Comparison of ENCODE assay signal across 11 cellular contexts in the genomic region with DNA sequence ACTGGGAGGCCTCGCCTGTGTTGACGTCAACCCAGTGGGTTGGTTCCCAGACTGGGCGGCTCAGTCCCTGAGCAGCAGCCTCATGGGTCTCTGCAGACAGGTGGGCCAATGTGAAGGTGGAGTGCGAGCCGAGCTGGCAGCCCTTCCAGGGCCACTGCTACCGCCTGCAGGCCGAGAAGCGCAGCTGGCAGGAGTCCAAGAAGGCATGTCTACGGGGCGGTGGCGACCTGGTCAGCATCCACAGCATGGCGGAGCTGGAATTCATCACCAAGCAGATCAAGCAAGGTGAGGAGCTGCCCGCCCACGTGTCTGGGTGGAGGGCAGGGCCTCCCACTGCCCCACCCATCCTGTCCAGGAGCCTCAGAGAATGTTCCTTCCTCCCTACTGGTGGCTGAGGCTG. TPM values are rescaled to one million over a fixed set of nuclear protein-coding genes. Genes with fewer than 3 reads are reported as not detected.
DNase-seq lines count a peak whose midpoint lies in the region; ATAC-seq and TF ChIP-seq lines count a peak whose summit lies in the region.
"Had no signal": no experiment of that assay in that cellular context is flagged by ENCODE, and none has a peak within 500 bp of the region (broad histone marks: within the 10 kb centered on the region; RNA-seq: fewer than 3 reads in every experiment).

No MANE protein-coding gene starts in this region.

- peaks cover 3% of the 10 kb centered on the region for H3K4me1 Mint-ChIP-seq in neural progenitor cell
- H3K4me1 Mint-ChIP-seq: memory B cell had no signal

- no peak overlapping the region for H3K4me2 ChIP-seq in neural progenitor cell

- intact Hi-C loops in heart right ventricle (cut with DNase I) = loop anchor here in 9 of 10 donors (5.0 to 10.0 kb wide), 3 partner anchors 51 to 736 kb away; no protein-coding TSS in a partner anchor
- intact Hi-C loops in Panc1 (cut with micrococcal nuclease; ENCODE audit: unreplicated experiment) = loop anchor here (10.0 kb wide), 1 partner anchor 733 kb away; no protein-coding TSS in a partner anchor

- H3K36me3 ChIP-seq in heart right ventricle = peaks cover 0 to 41% (median 0%) of the 10 kb centered on the region in 9 donors
- H3K36me3 ChIP-seq in right atrium auricular region = no peaks in the 10 kb centered on the region
- peaks cover under 1% of the 10 kb centered on the region for H3K36me3 ChIP-seq in Panc1 (ENCODE audit: control insufficient read depth, insufficient read depth, low read length)
- no peaks in the 10 kb centered on the region for H3K36me3 ChIP-seq in neural progenitor cell

- no peak overlapping the region for H2AFZ ChIP-seq in neural progenitor cell (replicated peaks)

- H3K36me3 Mint-ChIP-seq in neural progenitor cell = peaks cover 9% of the 10 kb centered on the region
- H3K36me3 Mint-ChIP-seq: memory B cell had no signal

- ATAC-seq in heart right ventricle = peak in 5 of 8 donors; percentile 11 to 31 (median 24)
- 0 out of 2 replicates have a peak, but pooled peaks have one; percentile 10 for ATAC-seq in Panc1
- peak; percentile 61 for ATAC-seq in foreskin keratinocyte

- POLR2A ChIA-PET in Panc1 (lab: Charles Lee) = interaction anchor here (0.6 kb wide), 1 partner anchor 735 kb away, joined by 3 read pairs; no protein-coding TSS in a partner anchor

- no TSS peak for BruUV-seq in Panc1 (replicated peaks; lab: Mats Ljungman, UMichigan)

- no peak overlapping the region for H3K27ac Mint-ChIP-seq in neural progenitor cell
- H3K27ac Mint-ChIP-seq: memory B cell had no signal

- in situ Hi-C loops in Panc1 (cut with HindIII; ENCODE audit: low pct_unique_long_range_greater_than_20kb, low sequenced_read_pairs) = no loop called here

- H3K79me2 ChIP-seq in neural progenitor cell (ENCODE audit: low read depth) = no peaks in the 10 kb centered on the region

- H3K9me3 ChIP-seq in heart right ventricle = no peaks in the 10 kb centered on the region
- no peaks in the 10 kb centered on the region for H3K9me3 ChIP-seq in right atrium auricular region
- H3K9me3 ChIP-seq in Panc1 (ENCODE audit: control insufficient read depth, insufficient read depth, low read depth, low read length) = no peaks in the 10 kb centered on the region
- H3K9me3 ChIP-seq in neural progenitor cell (ENCODE audit: low read depth) = no peaks in the 10 kb centered on the region
- H3K9me3 ChIP-seq: psoas muscle had no signal

- H3K4me3 ChIP-seq in heart right ventricle (no peak overlapping the region), right atrium auricular region (no peak overlapping the region), Panc1 (ENCODE audit: low read depth in 2 of 2, low read length in 2 of 2) (no peak overlapping the region), neural progenitor cell (no peak overlapping the region)
- H3K4me3 ChIP-seq: psoas muscle had no signal

- CTCF ChIA-PET in Panc1 (lab: Charles Lee) = interaction anchor here (1.0 kb wide), 1 partner anchor 296 kb away, joined by 3 read pairs; no protein-coding TSS in a partner anchor

- H3F3A ChIP-seq in neural progenitor cell (ENCODE audit: low read depth) = no peaks in the 10 kb centered on the region

- no peaks in the 10 kb centered on the region for H3K27me3 ChIP-seq in heart right ventricle
- H3K27me3 ChIP-seq in right atrium auricular region = no peaks in the 10 kb centered on the region
- H3K27me3 ChIP-seq in Panc1 (ENCODE audit: control insufficient read depth, insufficient read depth, low read length) = no peaks in the 10 kb centered on the region
- H3K27me3 ChIP-seq in foreskin keratinocyte = no peaks in the 10 kb centered on the region
- no peaks in the 10 kb centered on the region for H3K27me3 ChIP-seq in neural progenitor cell

- 52 to 62% methylated on average over 14 of the region's 14 CpGs for WGBS in heart right ventricle, 2 donors

- H3K4me1 ChIP-seq in heart right ventricle = peaks cover 0 to 17% (median 5%) of the 10 kb centered on the region in 9 donors
- H3K4me1 ChIP-seq in right atrium auricular region = no peaks in the 10 kb centered on the region
- H3K4me1 ChIP-seq in Panc1 (ENCODE audit: control insufficient read depth, insufficient read depth, low read length) = no peaks in the 10 kb centered on the region; the same call in 1 of the 2 replicates
- H3K4me1 ChIP-seq in foreskin keratinocyte = peaks cover 28% of the 10 kb centered on the region
- no peaks in the 10 kb centered on the region for H3K4me1 ChIP-seq in neural progenitor cell
- H3K4me1 ChIP-seq: psoas muscle had no signal

- DNase-seq in heart right ventricle (no peak), right atrium auricular region (ENCODE audit: low spot score) (no peak), Panc1 (ENCODE audit: low read depth, low spot score) (no peak), foreskin keratinocyte (peak; percentile 85 to 88), neural progenitor cell (ENCODE audit: low spot score) (no peak), NCI-H128 (lab: John Stamatoyannopoulos, UW; ENCODE audit: unreplicated experiment) (no peak)
- no peak for DNase-seq in activated CD8-positive, alpha-beta memory T cell treated with anti-CD3 and anti-CD28 coated beads for 24 hours
- DNase-seq in activated CD4-positive, CD25-positive, alpha-beta regulatory T cell treated with anti-CD3 and anti-CD28 coated beads, Interleukin-2, amount 50 U/mL, for 72 hours = no peak
- DNase-seq: effector CD4-positive, alpha-beta T cell had no signal

- TF ChIP-seq CTCF in heart right ventricle (IDR thresholded peaks at IDR 0.05) (no peak), right atrium auricular region (IDR thresholded peaks at IDR 0.05) (no peak), Panc1 (IDR thresholded peaks at IDR 0.05) (no peak), foreskin keratinocyte (conservative IDR thresholded peaks at IDR 0.05) (peak; percentile 60), neural progenitor cell (IDR thresholded peaks at IDR 0.05) (no peak)

- no peaks in the 10 kb centered on the region for H3K27me3 Mint-ChIP-seq in neural progenitor cell (ENCODE audit: insufficient read depth, low read depth)
- H3K27me3 Mint-ChIP-seq: memory B cell had no signal

- H3K9me3 Mint-ChIP-seq in neural progenitor cell = no peaks in the 10 kb centered on the region
- H3K9me3 Mint-ChIP-seq: memory B cell had no signal

- no peaks in the 10 kb centered on the region for H4K20me1 ChIP-seq in neural progenitor cell (ENCODE audit: low read depth)

- no peak overlapping the region for H3K9ac ChIP-seq in neural progenitor cell

- H3K27ac ChIP-seq in heart right ventricle (no peak overlapping the region), right atrium auricular region (no peak overlapping the region), Panc1 (ENCODE audit: low read length) (no peak overlapping the region), foreskin keratinocyte (peak overlapping the region; percentile 64), neural progenitor cell (no peak overlapping the region)
- H3K27ac ChIP-seq: psoas muscle had no signal

- H3K4me3 Mint-ChIP-seq in neural progenitor cell = no peak overlapping the region
- H3K4me3 Mint-ChIP-seq: memory B cell had no signal

RNA-seq across cellular contexts. Expression of gene MRC2, which starts 44.1 kb away (rescaled TPM):
- total RNA-seq in heart right ventricle = 10 to 100 TPM; 15.2 to 46.4 (median 21.4) TPM
- polyA plus RNA-seq in heart right ventricle = 10 to 100 TPM; 18.2 to 25.2 TPM
- 10 to 100 TPM; 43.8 to 46.7 TPM for total RNA-seq in right atrium auricular region
- 120 TPM for total RNA-seq in Panc1 (2021; ENCODE audit: unreplicated experiment)
- polyA plus RNA-seq in Panc1 (2012; ENCODE audit: insufficient read length) = 171 TPM
- 44.4 and 55.3 TPM in 2 replicates for total RNA-seq in foreskin keratinocyte
- 32.7 and 37.9 TPM in 2 replicates for polyA plus RNA-seq in foreskin keratinocyte
- total RNA-seq in neural progenitor cell (ENCODE audit: low replicate concordance) = 24.6 and 88.2 TPM in 2 replicates

Comparison
In these comparisons a context has a peak if more than half of its experiments do, and no peak if none do; other contexts are left out.
1. ATAC-seq: peak in every context shown above with its lines; median percentile 61 in foreskin keratinocyte; 24 in heart right ventricle; 10 in Panc1.
2. DNase-seq: peak in foreskin keratinocyte (2 of 2); none in heart right ventricle (0 of 2), right atrium auricular region (single experiment), Panc1 (single experiment), neural progenitor cell (single experiment), NCI-H128 (single experiment), activated CD8-positive, alpha-beta memory T cell treated with anti-CD3 and anti-CD28 coated beads for 24 hours (single experiment) and activated CD4-positive, CD25-positive, alpha-beta regulatory T cell treated with anti-CD3 and anti-CD28 coated beads, Interleukin-2, amount 50 U/mL, for 72 hours (single experiment).